Comparison of ENCODE assay signal across 25 cellular contexts in genomic region chr10:79937661-79938226, GRCh38. TPM values are rescaled to one million over a fixed set of nuclear protein-coding genes. Genes with fewer than 3 reads are reported as not detected.
A peak's percentile ranks its signal among the peaks of the same experiment; 100 is the strongest.
DNase-seq lines count a peak whose midpoint lies in the region; ATAC-seq and TF ChIP-seq lines count a peak whose summit lies in the region.
"Had no signal": no experiment of that assay in that cellular context is flagged by ENCODE, and none has a peak within 500 bp of the region (broad histone marks: within the 10 kb centered on the region; RNA-seq: fewer than 3 reads in every experiment).

No MANE protein-coding gene starts in this region.

- no peaks in the 10 kb centered on the region for H3K36me3 ChIP-seq in right atrium auricular region
- H3K36me3 ChIP-seq in left ventricle myocardium inferior = peaks cover 7% of the 10 kb centered on the region
- H3K36me3 ChIP-seq in BE2C = no peaks in the 10 kb centered on the region
- H3K36me3 ChIP-seq in mammary epithelial cell (ENCODE audit: insufficient read depth, low read length) = no peaks in the 10 kb centered on the region
- H3K36me3 ChIP-seq: cardiac muscle cell, neural progenitor cell, transverse colon had no signal

- intact Hi-C loops in left ventricle myocardium inferior (cut with micrococcal nuclease) = no loop called here
- intact Hi-C loops in activated B cell treated with CpG ODN at 0.5 μM for 24 hours (cut with micrococcal nuclease) = loop anchor here (1.0 to 10.0 kb wide), 12 partner anchors 43 to 1903 kb away; partner anchors contain the start of genes RPS24, SH2D4B, TSPAN14 and ZMIZ1
- intact Hi-C loops in mammary epithelial cell (cut with micrococcal nuclease) = no loop called here

- dilution Hi-C loops in mammary epithelial cell (cut with HindIII; ENCODE audit: low sequenced_read_pairs) = no loop called here

- WGBS in mammary epithelial cell (ENCODE audit: low coverage, missing lambda C conversion rate) = 77% methylated on average over 12 of the region's 12 CpGs

- no peaks in the 10 kb centered on the region for H3K79me2 ChIP-seq in mammary epithelial cell (ENCODE audit: insufficient read depth, low read length)

- H3K4me1 Mint-ChIP-seq in activated B cell treated with CpG ODN at 0.5 μM for 24 hours = peaks cover 48% of the 10 kb centered on the region
- peaks cover 37% of the 10 kb centered on the region for H3K4me1 Mint-ChIP-seq in nephron
- H3K4me1 Mint-ChIP-seq: neural progenitor cell had no signal

- H3K27ac Mint-ChIP-seq in activated B cell treated with CpG ODN at 0.5 μM for 24 hours = peak overlapping the region; percentile 97
- H3K27ac Mint-ChIP-seq in nephron = peak overlapping the region; percentile 61 to 90 (median 70)
- H3K27ac Mint-ChIP-seq: activated naive CD4-positive, alpha-beta T cell treated with anti-CD3 and anti-CD28 coated beads, Interleukin-2, amount 50 U/mL, for 24 hours; CD8-positive, alpha-beta T cell; neural progenitor cell had no signal

- BruUV-seq in mammary epithelial cell (replicated peaks; lab: Mats Ljungman, UMichigan) = no TSS peak

- H3K27me3 ChIP-seq in right atrium auricular region (no peaks in the 10 kb centered on the region), left ventricle myocardium inferior (ENCODE audit: low read depth) (no peaks in the 10 kb centered on the region), BE2C (no peaks in the 10 kb centered on the region), mammary epithelial cell (ENCODE audit: insufficient read depth, low read length) (peaks cover 17% of the 10 kb centered on the region)
- H3K27me3 ChIP-seq: cardiac muscle cell, neural progenitor cell, stomach had no signal

- no peak for TF ChIP-seq CTCF in right atrium auricular region (IDR thresholded peaks at IDR 0.05)
- no peak for TF ChIP-seq CTCF in left ventricle myocardium inferior (IDR thresholded peaks at IDR 0.05; ENCODE audit: borderline replicate concordance)
- no peak for TF ChIP-seq CTCF in activated B cell treated with CpG ODN at 0.5 μM for 24 hours (IDR thresholded peaks at IDR 0.05)
- no peak for TF ChIP-seq CTCF in nephron (IDR thresholded peaks at IDR 0.05; ENCODE audit: unreplicated experiment in 3 of 3)
- TF ChIP-seq CTCF in BE2C (IDR thresholded peaks at IDR 0.05; ENCODE audit: low read depth, low read length) = no peak
- TF ChIP-seq CTCF in mammary epithelial cell (conservative IDR thresholded peaks at IDR 0.05 in 1 of 2, IDR thresholded peaks at IDR 0.05 in 1 of 2; ENCODE audit: extremely low read depth in 1 of 2, insufficient read depth in 1 of 2, low read depth in 1 of 2, low read length in 2 of 2) = no peak

- H2AFZ ChIP-seq in mammary epithelial cell (ENCODE audit: low read depth, low read length) = no peak overlapping the region
- H2AFZ ChIP-seq: neural progenitor cell had no signal

- H3K27ac ChIP-seq in right atrium auricular region (no peak overlapping the region), left ventricle myocardium inferior (replicated peaks) (no peak overlapping the region), mammary epithelial cell (ENCODE audit: insufficient read depth, low read depth, low read length) (no peak overlapping the region)
- H3K27ac ChIP-seq: cardiac muscle cell, neural progenitor cell, stomach, transverse colon had no signal

- in situ Hi-C loops in mammary epithelial cell (cut with MboI; ENCODE audit: low sequenced_read_pairs in 2 of 2) = loop anchor here (10.0 kb wide), 1 partner anchor 373 kb away; the partner anchor contains the start of gene SFTPA2 (in 2 of the 2)

- ATAC-seq in activated B cell treated with CpG ODN at 0.5 μM for 24 hours (ENCODE audit: low read depth) = no peak
- no peak for ATAC-seq in HG03025 (IDR thresholded peaks at IDR 0.05; ENCODE audit: low FRiP score, unreplicated experiment)
- ATAC-seq: CD8-positive, alpha-beta T cell had no signal

- no peak overlapping the region for H3K9ac ChIP-seq in mammary epithelial cell (ENCODE audit: insufficient read depth, low read length)
- H3K9ac ChIP-seq: neural progenitor cell had no signal

- no peak overlapping the region for H3K4me3 ChIP-seq in right atrium auricular region
- H3K4me3 ChIP-seq in left ventricle myocardium inferior = no peak overlapping the region
- H3K4me3 ChIP-seq in BE2C (ENCODE audit: low read depth, low read length) = no peak overlapping the region
- H3K4me3 ChIP-seq in mammary epithelial cell (replicated peaks in 1 of 3; ENCODE audit: insufficient read depth in 1 of 3, low read depth in 2 of 3, low read length in 3 of 3) = no peak overlapping the region
- H3K4me3 ChIP-seq: cardiac muscle cell, GM12878, neural progenitor cell, stomach, transverse colon had no signal

- H3K4me2 ChIP-seq in mammary epithelial cell (ENCODE audit: insufficient read depth, low read depth, low read length) = no peak overlapping the region
- H3K4me2 ChIP-seq: neural progenitor cell had no signal

- H3K36me3 Mint-ChIP-seq in activated B cell treated with CpG ODN at 0.5 μM for 24 hours (ENCODE audit: low read depth) (no peaks in the 10 kb centered on the region), nephron (ENCODE audit: low read depth) (no peaks in the 10 kb centered on the region)
- H3K36me3 Mint-ChIP-seq: activated naive CD4-positive, alpha-beta T cell treated with anti-CD3 and anti-CD28 coated beads, Interleukin-2, amount 50 U/mL, for 24 hours; CD8-positive, alpha-beta T cell; neural progenitor cell had no signal

- CTCF ChIA-PET in activated B cell treated with CpG ODN at 0.5 μM for 24 hours (lab: Charles Lee) = interaction anchor here (1.8 kb wide), 1 partner anchor 8 kb away, joined by 8 read pairs; no protein-coding TSS in a partner anchor
- CTCF ChIA-PET in mammary epithelial cell (lab: Charles Lee; ENCODE audit: low non-redundant PET) = no interaction called here

- H3K4me3 Mint-ChIP-seq in activated B cell treated with CpG ODN at 0.5 μM for 24 hours = peak overlapping the region; percentile 37
- H3K4me3 Mint-ChIP-seq in nephron = peak overlapping the region in 1 of 3 experiments; percentile 16
- H3K4me3 Mint-ChIP-seq: activated naive CD4-positive, alpha-beta T cell treated with anti-CD3 and anti-CD28 coated beads, Interleukin-2, amount 50 U/mL, for 24 hours; CD8-positive, alpha-beta T cell; neural progenitor cell had no signal

- no peaks in the 10 kb centered on the region for H4K20me1 ChIP-seq in mammary epithelial cell (ENCODE audit: insufficient read depth, low read length)

- DNase-seq in right atrium auricular region (ENCODE audit: low spot score) (peak; percentile 48), left ventricle myocardium inferior (no peak), activated B cell treated with CpG ODN at 0.5 μM for 24 hours (no peak), BE2C (no peak), mammary epithelial cell (no peak)
- no peak for DNase-seq in activated T-cell treated with anti-CD3 and anti-CD28 coated beads, Interleukin-2, amount 50 U/mL, for 48 hours
- DNase-seq: anterior cingulate cortex; HCEC 1CT; head of caudate nucleus; NCI-H146; NCI-H774; OCI-M1; stimulated activated CD4-positive, alpha-beta T cell treated with anti-CD3 and anti-CD28 coated beads, Interleukin-12 subunit alpha, Interleukin-12 subunit beta, amount 100 ng/mL, for 4 hours; stomach; T1000; transverse colon had no signal

- POLR2A ChIA-PET in activated B cell treated with CpG ODN at 0.5 μM for 24 hours (lab: Charles Lee) = interaction anchor here (0.9 to 2.5 kb wide), 3 partner anchors 19 to 141 kb away, joined by 4 to 16 read pairs (median 6); partner anchors contain the start of gene TMEM254

- H3K9me3 Mint-ChIP-seq in activated B cell treated with CpG ODN at 0.5 μM for 24 hours (no peaks in the 10 kb centered on the region), nephron (no peaks in the 10 kb centered on the region)
- H3K9me3 Mint-ChIP-seq: activated naive CD4-positive, alpha-beta T cell treated with anti-CD3 and anti-CD28 coated beads, Interleukin-2, amount 50 U/mL, for 24 hours; CD8-positive, alpha-beta T cell; neural progenitor cell had no signal

- no peaks in the 10 kb centered on the region for H3K4me1 ChIP-seq in right atrium auricular region
- H3K4me1 ChIP-seq in left ventricle myocardium inferior = no peaks in the 10 kb centered on the region
- no peaks in the 10 kb centered on the region for H3K4me1 ChIP-seq in BE2C
- no peaks in the 10 kb centered on the region for H3K4me1 ChIP-seq in mammary epithelial cell (ENCODE audit: insufficient read depth, low read length)
- H3K4me1 ChIP-seq: neural progenitor cell, transverse colon had no signal

- H3K27me3 Mint-ChIP-seq in activated B cell treated with CpG ODN at 0.5 μM for 24 hours (no peaks in the 10 kb centered on the region), nephron (ENCODE audit: low read depth) (no peaks in the 10 kb centered on the region)

- no peaks in the 10 kb centered on the region for H3K9me3 ChIP-seq in right atrium auricular region
- H3K9me3 ChIP-seq in left ventricle myocardium inferior (replicated peaks) = no peaks in the 10 kb centered on the region
- H3K9me3 ChIP-seq in BE2C = no peaks in the 10 kb centered on the region
- H3K9me3 ChIP-seq in mammary epithelial cell (replicated peaks; ENCODE audit: insufficient read depth, low read length) = no peaks in the 10 kb centered on the region
- H3K9me3 ChIP-seq: stomach, transverse colon had no signal

RNA-seq across cellular contexts. Expression of gene SFTPD, which starts 11.2 kb away (rescaled TPM):
- total RNA-seq in right atrium auricular region (1 to 10 TPM in 1 of 2 donors, under 1 TPM in 1; 0.74 to 2.1 TPM), left ventricle myocardium inferior (0.49 TPM), activated B cell treated with CpG ODN at 0.5 μM for 24 hours (0.29 TPM in 1 of 2 replicates, not detected in the other), mammary epithelial cell (under 1 TPM in 1 of 2 donors, not detected in 1; 0.33 TPM)
- not detected for polyA plus RNA-seq in BE2C (2012; ENCODE audit: insufficient read depth, insufficient read length, low read depth)
- polyA plus RNA-seq in mammary epithelial cell = not detected
- polyA minus RNA-seq in mammary epithelial cell = not detected
- total RNA-seq: A673; CD8-positive, alpha-beta T cell; HT-29; transverse colon had no signal
- polyA plus RNA-seq: GM12878 had no signal
